ENCODE assay signal across 30 cellular contexts in the genomic region with DNA sequence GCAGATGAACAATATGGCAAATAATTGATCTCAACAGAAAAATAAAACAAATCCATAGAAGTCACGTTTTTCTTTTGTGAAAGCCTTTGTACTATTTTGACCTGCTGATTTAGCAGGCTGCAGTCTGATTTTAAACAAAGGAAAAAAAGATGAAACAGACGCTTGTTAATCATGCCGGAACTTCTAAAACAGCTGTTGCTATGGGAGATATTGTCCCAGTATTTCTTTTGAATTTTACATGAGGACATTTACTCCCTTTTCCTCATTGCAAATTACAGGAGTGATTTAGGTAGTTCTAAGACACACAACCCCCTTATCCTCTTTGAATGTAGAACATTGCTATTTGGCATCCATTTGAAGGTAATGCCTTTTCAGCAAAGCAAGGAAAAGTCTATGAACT.
DNase-seq lines count a peak whose midpoint lies in the region; ATAC-seq, FAIRE-seq and TF ChIP-seq lines count a peak whose summit lies in the region.
"Had no signal": no experiment of that assay in that cellular context is flagged by ENCODE, and none has a peak within 500 bp of the region (broad histone marks: within the 10 kb centered on the region; RNA-seq: fewer than 3 reads in every experiment).

No MANE protein-coding gene starts in this region.

- H3K9me3 Mint-ChIP-seq in endodermal cell (no peaks in the 10 kb centered on the region), mesothelial cell of epicardium (no peaks in the 10 kb centered on the region)
- H3K9me3 Mint-ChIP-seq: activated CD4-positive, alpha-beta memory T cell treated with anti-CD3 and anti-CD28 coated beads for 36 hours; activated T-helper 1 cell treated with anti-CD3 and anti-CD28 coated beads, Interleukin-12 subunit alpha, Interleukin-12 subunit beta, Interleukin-2, Interleukin-4 antibody, amounts not matched to agents 30 ng/mL and 10 ng/mL and 1 ng/mL, durations not matched to agents 14 hours and 24 hours and 36 hours; dendritic cell treated with granulocyte-macrophage colony-stimulating factor and Interleukin-4, amounts not matched to agents 40 ng/mL and 50 ng/mL, for 4 days; HFFc6 had no signal

- intact Hi-C loops in psoas muscle (cut with DNase I): no loop called here

- H3K27me3 Mint-ChIP-seq in endodermal cell (ENCODE audit: insufficient read depth): no peaks in the 10 kb centered on the region
- peaks cover 9% of the 10 kb centered on the region for H3K27me3 Mint-ChIP-seq in mesothelial cell of epicardium (ENCODE audit: low read depth)
- H3K27me3 Mint-ChIP-seq: dendritic cell treated with granulocyte-macrophage colony-stimulating factor and Interleukin-4, amounts not matched to agents 40 ng/mL and 50 ng/mL, for 4 days had no signal

- H3K4me3 ChIP-seq in adipocyte (ENCODE audit: low read length) (peak overlapping the region; percentile 21), endodermal cell (ENCODE audit: low read length) (no peak overlapping the region), thoracic aorta (peak overlapping the region; percentile 61), psoas muscle (no peak overlapping the region)
- H3K4me3 ChIP-seq: BLaER1 treated with 17β-estradiol and CSF1 and Interleukin-3, amounts not matched to agents 10 nM and 100 nM; cardiac muscle cell; prostate gland; stomach had no signal

- TF ChIP-seq CTCF in endodermal cell (conservative IDR thresholded peaks at IDR 0.05): no peak
- TF ChIP-seq CTCF in mesothelial cell of epicardium (IDR thresholded peaks at IDR 0.05; ENCODE audit: unreplicated experiment): no peak
- no peak for TF ChIP-seq CTCF in thoracic aorta (IDR thresholded peaks at IDR 0.05)
- no peak for TF ChIP-seq CTCF in psoas muscle (IDR thresholded peaks at IDR 0.05)

- no peaks in the 10 kb centered on the region for H3K36me3 ChIP-seq in adipocyte (ENCODE audit: control insufficient read depth, insufficient read depth, low read length, severe bottlenecking)
- H3K36me3 ChIP-seq in endodermal cell (ENCODE audit: control insufficient read depth, insufficient read depth, low read length): no peaks in the 10 kb centered on the region
- H3K36me3 ChIP-seq in thoracic aorta: no peaks in the 10 kb centered on the region
- H3K36me3 ChIP-seq in psoas muscle (ENCODE audit: insufficient read depth in 1 of 2, low read depth in 1 of 2): no peaks in the 10 kb centered on the region
- H3K36me3 ChIP-seq: BLaER1 treated with 17β-estradiol and CSF1 and Interleukin-3, amounts not matched to agents 10 nM and 100 nM; cardiac muscle cell; neutrophil; prostate gland; SJCRH30; stomach; tibial nerve had no signal

- H3K36me3 Mint-ChIP-seq in endodermal cell (ENCODE audit: low read depth) (no peaks in the 10 kb centered on the region), mesothelial cell of epicardium (no peaks in the 10 kb centered on the region)
- H3K36me3 Mint-ChIP-seq: activated CD4-positive, alpha-beta memory T cell treated with anti-CD3 and anti-CD28 coated beads for 36 hours had no signal

- no peaks in the 10 kb centered on the region for H3K27me3 ChIP-seq in adipocyte (replicated peaks; ENCODE audit: control insufficient read depth, insufficient read depth, low read length)
- no peaks in the 10 kb centered on the region for H3K27me3 ChIP-seq in endodermal cell (ENCODE audit: control insufficient read depth, insufficient read depth, low read length, poor library complexity, severe bottlenecking)
- H3K27me3 ChIP-seq in thoracic aorta (replicated peaks; ENCODE audit: insufficient read depth): no peaks in the 10 kb centered on the region
- H3K27me3 ChIP-seq in psoas muscle (ENCODE audit: insufficient read depth in 3 of 3, low read length in 2 of 3): no peaks in the 10 kb centered on the region
- H3K27me3 ChIP-seq: BLaER1 treated with 17β-estradiol and CSF1 and Interleukin-3, amounts not matched to agents 10 nM and 100 nM; cardiac muscle cell; neutrophil; SJCRH30; stomach; tibial nerve had no signal

- ATAC-seq in thoracic aorta (ENCODE audit: insufficient number of reproducible peaks, low FRiP score, low read depth): no peak
- ATAC-seq in GM21528 (IDR thresholded peaks at IDR 0.05; ENCODE audit: low FRiP score, unreplicated experiment): no peak
- no peak for ATAC-seq in psoas muscle

- no peaks in the 10 kb centered on the region for H3K9me3 ChIP-seq in adipocyte (ENCODE audit: control insufficient read depth, low read length)
- H3K9me3 ChIP-seq in endodermal cell (ENCODE audit: control insufficient read depth, low read length): no peaks in the 10 kb centered on the region
- no peaks in the 10 kb centered on the region for H3K9me3 ChIP-seq in thoracic aorta
- H3K9me3 ChIP-seq in psoas muscle: no peaks in the 10 kb centered on the region
- H3K9me3 ChIP-seq: BLaER1 treated with 17β-estradiol and CSF1 and Interleukin-3, amounts not matched to agents 10 nM and 100 nM; neutrophil; prostate gland; SJCRH30; stomach; tibial nerve had no signal

- no peak for TF ChIP-seq POLR2A in H54 (IDR thresholded peaks at IDR 0.05; ENCODE audit: low read depth, low read length)

- FAIRE-seq in H54 (lab: Jason Lieb, UNC): no peak
- FAIRE-seq: GM18507, keratinocyte had no signal

- H3K4me3 Mint-ChIP-seq in endodermal cell (no peak overlapping the region), mesothelial cell of epicardium (peak overlapping the region; percentile 41)
- H3K4me3 Mint-ChIP-seq: activated CD4-positive, alpha-beta memory T cell treated with anti-CD3 and anti-CD28 coated beads for 36 hours; activated T-helper 1 cell treated with anti-CD3 and anti-CD28 coated beads, Interleukin-12 subunit alpha, Interleukin-12 subunit beta, Interleukin-2, Interleukin-4 antibody, amounts not matched to agents 30 ng/mL and 10 ng/mL and 1 ng/mL, durations not matched to agents 14 hours and 24 hours and 36 hours; dendritic cell treated with granulocyte-macrophage colony-stimulating factor and Interleukin-4, amounts not matched to agents 40 ng/mL and 50 ng/mL, for 4 days; HFFc6 had no signal

- H3K27ac Mint-ChIP-seq in endodermal cell (no peak overlapping the region), mesothelial cell of epicardium (peak overlapping the region; percentile 75)
- H3K27ac Mint-ChIP-seq: activated CD4-positive, alpha-beta memory T cell treated with anti-CD3 and anti-CD28 coated beads for 36 hours; dendritic cell treated with granulocyte-macrophage colony-stimulating factor and Interleukin-4, amounts not matched to agents 40 ng/mL and 50 ng/mL, for 4 days; HFFc6 had no signal

- DNase-seq in adipocyte (ENCODE audit: low read depth) (no peak), endodermal cell (no peak), mesothelial cell of epicardium (ENCODE audit: low spot score in 2 of 2, unreplicated experiment in 2 of 2) (no peak), thoracic aorta (ENCODE audit: low spot score) (no peak), psoas muscle (no peak), H54 (ENCODE audit: insufficient read length, low spot score) (no peak)
- DNase-seq: activated CD4-positive, alpha-beta memory T cell treated with anti-CD3 and anti-CD28 coated beads for 36 hours; activated CD8-positive, alpha-beta memory T cell treated with anti-CD3 and anti-CD28 coated beads, Interleukin-2, amount 50 U/mL, for 4 hours; activated naive CD4-positive, alpha-beta T cell treated with anti-CD3 and anti-CD28 coated beads, Interleukin-2, amount 50 U/mL, for 16 hours; amygdala; DND-41; HFFc6; NCI-H1417 treated with DMSO at 0.1 percent for 48 hours; NCI-H2081 treated with DMSO at 0.1 percent for 48 hours; NCI-H82; SJCRH30; stimulated activated CD8-positive, alpha-beta memory T cell treated with anti-CD3 and anti-CD28 coated beads, Interleukin-4, amount 100 ng/mL, for 48 hours; stomach had no signal

- peaks cover 19% of the 10 kb centered on the region for H3K4me1 Mint-ChIP-seq in endodermal cell
- peaks cover 24% of the 10 kb centered on the region for H3K4me1 Mint-ChIP-seq in mesothelial cell of epicardium

- no peak overlapping the region for H3K9ac ChIP-seq in adipocyte (ENCODE audit: low read length)
- no peak overlapping the region for H3K9ac ChIP-seq in endodermal cell (ENCODE audit: extremely low read depth, low read length, poor library complexity, severe bottlenecking)
- H3K9ac ChIP-seq: BLaER1 treated with 17β-estradiol and CSF1 and Interleukin-3, amounts not matched to agents 10 nM and 100 nM; KMS-11 had no signal

- H3K27ac ChIP-seq in endodermal cell (ENCODE audit: low read depth, low read length) (peak overlapping the region; percentile 74), thoracic aorta (peak overlapping the region in 1 of 2 donors; percentile 7), psoas muscle (no peak overlapping the region)
- H3K27ac ChIP-seq: BLaER1 treated with 17β-estradiol and CSF1 and Interleukin-3, amounts not matched to agents 10 nM and 100 nM; cardiac muscle cell; HL-60; KMS-11; neutrophil; prostate gland; SJCRH30 had no signal

- WGBS in endodermal cell (ENCODE audit: insufficient coverage in 1 of 2, insufficient read length in 1 of 2), 2 experiments: 50 to 90% methylated on average over 1 to 3 of the region's 3 CpGs
- WGBS in psoas muscle, 3 donors: 31 to 56% (median 44%) methylated on average over 3 of the region's 3 CpGs

- H3K4me1 ChIP-seq in adipocyte (ENCODE audit: control insufficient read depth, insufficient read depth, low read length) (peaks cover 27% of the 10 kb centered on the region), endodermal cell (ENCODE audit: control insufficient read depth, insufficient read depth, low read length) (no peaks in the 10 kb centered on the region), thoracic aorta (ENCODE audit: control insufficient read depth in 1 of 2, low read depth in 2 of 2) (peaks cover 6 to 20% of the 10 kb centered on the region in 2 donors), psoas muscle (peaks cover 19% of the 10 kb centered on the region)
- H3K4me1 ChIP-seq: prostate gland had no signal

Comparison
In these comparisons a context has a peak if more than half of its experiments do, and no peak if none do; other contexts are left out.
1. H3K4me3 ChIP-seq: peak in adipocyte (single experiment) and thoracic aorta (single experiment); none in endodermal cell (single experiment) and psoas muscle (single experiment).